In the genomic region with DNA sequence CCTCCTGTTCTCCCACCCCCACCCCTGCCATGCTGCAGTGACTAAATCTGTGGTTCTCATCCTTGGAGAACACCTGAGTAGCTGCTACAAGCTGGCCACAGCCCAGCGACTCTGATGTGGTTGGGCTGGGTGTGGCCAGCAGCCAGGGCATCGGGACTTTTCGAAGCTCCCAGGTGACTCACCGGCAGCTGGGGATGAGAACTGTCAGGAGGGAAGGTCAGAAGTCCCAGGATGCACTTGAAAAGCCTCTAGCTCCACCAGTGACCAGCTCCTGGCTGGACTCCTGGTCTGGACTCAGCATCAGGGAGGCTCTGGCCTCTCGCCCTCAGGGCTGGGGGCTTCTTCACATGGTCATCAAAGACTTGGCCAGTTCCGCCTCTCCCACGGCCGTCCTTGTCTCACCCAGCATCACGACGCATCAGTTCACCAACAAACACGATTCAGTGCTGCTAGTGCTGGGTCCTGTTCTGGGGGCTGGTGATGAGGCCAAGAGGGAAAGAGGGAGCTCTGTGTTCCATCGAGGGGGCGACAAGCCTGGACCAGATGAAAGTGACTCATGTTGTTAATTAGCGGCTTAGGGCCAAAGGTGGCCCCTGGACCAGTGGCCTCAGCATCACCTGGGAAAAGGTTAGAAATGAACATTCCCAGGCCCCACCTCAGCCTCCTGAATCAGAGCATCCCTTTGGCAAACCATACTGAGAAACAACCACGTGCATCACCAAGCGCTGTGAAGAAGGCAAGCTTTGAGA, we compare ENCODE assay signal across 10 cellular contexts. TPM values are rescaled to one million over a fixed set of nuclear protein-coding genes. Genes with fewer than 3 reads are reported as not detected.
DNase-seq lines count a peak whose midpoint lies in the region; ATAC-seq, FAIRE-seq and TF ChIP-seq lines count a peak whose summit lies in the region.
"Had no signal": no experiment of that assay in that cellular context is flagged by ENCODE, and none has a peak within 500 bp of the region (broad histone marks: within the 10 kb centered on the region; RNA-seq: fewer than 3 reads in every experiment).

No MANE protein-coding gene starts in this region.

- TF ChIP-seq CTCF in HCT116 (IDR thresholded peaks at IDR 0.05 in 2 of 3, conservative IDR thresholded peaks at IDR 0.05 in 1 of 3; ENCODE audit: borderline replicate concordance in 1 of 3, insufficient read depth in 1 of 3, low read depth in 2 of 3, low read length in 2 of 3) (no peak), kidney (IDR thresholded peaks at IDR 0.05; ENCODE audit: borderline replicate concordance, extremely low read depth, insufficient read depth) (no peak)

- CTCF ChIA-PET in HCT116 (lab: Charles Lee): interaction anchor here (0.6 to 2.0 kb wide), 12 partner anchors 9 to 123 kb away, joined by 3 to 7 read pairs (median 4); a partner anchor contains a TSS

- ATAC-seq in HCT116 (peak; percentile 48), SK-N-SH treated with all-trans-retinoic acid at 6 μM for 48 hours (no peak), HG02588 (IDR thresholded peaks at IDR 0.05; ENCODE audit: unreplicated experiment) (no peak)
- peak; percentile 28 for ATAC-seq in activated T-helper 17 cell treated with anti-CD3 and anti-CD28 coated beads, Interleukin-2, amount 50 U/mL, for 72 hours (replicated peaks)

- no peak overlapping the region for H2AFZ ChIP-seq in HCT116 (ENCODE audit: low read depth, low read length, poor library complexity, severe bottlenecking)
- H2AFZ ChIP-seq: parathyroid adenoma had no signal

- no peaks in the 10 kb centered on the region for H3K9me3 Mint-ChIP-seq in activated T-helper 17 cell treated with anti-CD3 and anti-CD28 coated beads, Interleukin-2, amount 50 U/mL, for 72 hours

- RAD21 ChIA-PET in HCT116 (lab: Charles Lee; ENCODE audit: low non-redundant PET in 1 of 2, low total read pairs in 2 of 2, uncharacterized antibody in 2 of 2, unreplicated experiment in 2 of 2): interaction anchor here (0.5 to 1.4 kb wide), 5 partner anchors 14 to 219 kb away, joined by 3 to 6 read pairs (median 3); a partner anchor contains a TSS

- no peaks in the 10 kb centered on the region for H3K36me3 ChIP-seq in HCT116 (ENCODE audit: control insufficient read depth in 1 of 2, insufficient read depth in 2 of 2, low read length in 2 of 2)
- no peaks in the 10 kb centered on the region for H3K36me3 ChIP-seq in kidney (ENCODE audit: control insufficient read depth in 1 of 2, insufficient read depth in 2 of 2, low read length in 2 of 2)

- no peaks in the 10 kb centered on the region for H3K9me3 ChIP-seq in HCT116 (ENCODE audit: control insufficient read depth in 1 of 2, insufficient read depth in 1 of 2, low read depth in 1 of 2, low read length in 2 of 2)
- H3K9me3 ChIP-seq in kidney (ENCODE audit: control insufficient read depth in 1 of 2, low read length in 2 of 2): no peaks in the 10 kb centered on the region

- intact Hi-C loops in HCT116 (cut with micrococcal nuclease): no loop called here
- intact Hi-C loops in kidney (cut with DNase I): no loop called here

- BruUV-seq in HCT116 (replicated peaks; lab: Mats Ljungman, UMichigan): no TSS peak

- H3K4me3 ChIP-seq in HCT116 (replicated peaks in 1 of 2; ENCODE audit: low read depth in 1 of 2, low read length in 2 of 2): peak overlapping the region; percentile 13 to 44
- H3K4me3 ChIP-seq in kidney (ENCODE audit: low read length in 2 of 2): no peak overlapping the region

- H4K20me1 ChIP-seq in HCT116 (ENCODE audit: insufficient read depth): no peaks in the 10 kb centered on the region

- no peaks in the 10 kb centered on the region for H3K9me2 ChIP-seq in HCT116 (ENCODE audit: insufficient read depth)

- peaks cover 43% of the 10 kb centered on the region for H3K36me3 Mint-ChIP-seq in activated T-helper 17 cell treated with anti-CD3 and anti-CD28 coated beads, Interleukin-2, amount 50 U/mL, for 72 hours (ENCODE audit: low read depth)

- H3K27me3 ChIP-seq in HCT116 (ENCODE audit: insufficient read depth, low read length): no peaks in the 10 kb centered on the region

- H3K4me1 ChIP-seq in HCT116 (ENCODE audit: control insufficient read depth in 1 of 2, insufficient read depth in 2 of 2, low read length in 2 of 2) (peaks cover 59 to 85% of the 10 kb centered on the region in 2 experiments), kidney (ENCODE audit: control insufficient read depth in 1 of 2, insufficient read depth in 1 of 2, low read depth in 1 of 2, low read length in 2 of 2) (peaks cover 25 to 30% of the 10 kb centered on the region in 2 donors)
- H3K4me1 ChIP-seq: parathyroid adenoma had no signal

- POLR2A ChIA-PET in HCT116 (lab: Charles Lee): interaction anchor here (0.6 to 1.8 kb wide), 9 partner anchors 10 to 202 kb away, joined by 3 to 24 read pairs (median 5); a partner anchor contains a TSS

- TF ChIP-seq POLR2A in HCT116 (IDR thresholded peaks at IDR 0.05; ENCODE audit: borderline replicate concordance, extremely low read depth, insufficient read depth, insufficient read length): no peak

- DNase-seq in A172 (ENCODE audit: low spot score) (peak; percentile 97), HCT116 (ENCODE audit: low read depth, low spot score) (peak; percentile 97), kidney (peak; percentile 92), AG08395 (ENCODE audit: low spot score) (no peak)
- no peak for DNase-seq in activated T-cell treated with anti-CD3 and anti-CD28 coated beads, Interleukin-2, amount 50 U/mL, for 1 hour
- DNase-seq: NCI-H82 had no signal

- no peaks in the 10 kb centered on the region for H3K79me2 ChIP-seq in HCT116 (ENCODE audit: insufficient read depth, low read length)
- H3K79me2 ChIP-seq: parathyroid adenoma had no signal

- H3K27ac ChIP-seq in HCT116 (ENCODE audit: low read depth, low read length): peak overlapping the region; percentile 67
- H3K27ac ChIP-seq in kidney (ENCODE audit: low read depth in 2 of 2, low read length in 2 of 2): no peak overlapping the region
- H3K27ac ChIP-seq: parathyroid adenoma had no signal

- H3K9ac ChIP-seq in HCT116 (ENCODE audit: low read length) (peak overlapping the region; percentile 58), kidney (ENCODE audit: low read length in 2 of 2) (no peak overlapping the region)
- H3K9ac ChIP-seq: parathyroid adenoma had no signal

- H3K27ac Mint-ChIP-seq in activated T-helper 17 cell treated with anti-CD3 and anti-CD28 coated beads, Interleukin-2, amount 50 U/mL, for 72 hours: no peak overlapping the region

- H3K27me3 Mint-ChIP-seq in activated T-helper 17 cell treated with anti-CD3 and anti-CD28 coated beads, Interleukin-2, amount 50 U/mL, for 72 hours: no peaks in the 10 kb centered on the region

- peak overlapping the region; percentile 82 for H3K4me2 ChIP-seq in HCT116 (ENCODE audit: low read length)

- no peak for FAIRE-seq in kidney (lab: Jason Lieb, UNC)

- H3K4me1 Mint-ChIP-seq in activated T-helper 17 cell treated with anti-CD3 and anti-CD28 coated beads, Interleukin-2, amount 50 U/mL, for 72 hours: peaks cover 13% of the 10 kb centered on the region

- no peak overlapping the region for H3K4me3 Mint-ChIP-seq in activated T-helper 17 cell treated with anti-CD3 and anti-CD28 coated beads, Interleukin-2, amount 50 U/mL, for 72 hours

- no peak for TF ChIP-seq RAD21 in HCT116 (IDR thresholded peaks at IDR 0.05; ENCODE audit: low read depth)

TF ChIP-seq in HCT116, 20 proteins besides CTCF, POLR2A, EP300 and RAD21 (continues in another document):
- TF ChIP-seq, protein P1, sequence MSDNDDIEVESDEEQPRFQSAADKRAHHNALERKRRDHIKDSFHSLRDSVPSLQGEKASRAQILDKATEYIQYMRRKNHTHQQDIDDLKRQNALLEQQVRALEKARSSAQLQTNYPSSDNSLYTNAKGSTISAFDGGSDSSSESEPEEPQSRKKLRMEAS (IDR thresholded peaks at IDR 0.05): no peak

TF ChIP-seq in SK-N-SH treated with all-trans-retinoic acid at 6 μM for 48 hours, 23 proteins besides CTCF, POLR2A, EP300 and RAD21 (continues in another document):
- TF ChIP-seq RARB (CRISPR knock-in tag; IDR thresholded peaks at IDR 0.05): no peak

RNA-seq across cellular contexts. Expression of a gene that starts 3.9 kb away (rescaled TPM):
- not detected in 2 replicates for total RNA-seq in A172 (2014; rRNA removed; shearing (Covaris generic))
- total RNA-seq in HCT116 (2021; ENCODE audit: unreplicated experiment) (not detected), kidney (not detected)
- not detected in 2 replicates for polyA plus RNA-seq in HCT116 (2012)
- total RNA-seq in activated T-helper 17 cell treated with anti-CD3 and anti-CD28 coated beads, Interleukin-2, amount 50 U/mL, for 72 hours: under 1 TPM; 0.67 to 0.82 TPM
- not detected for polyA plus RNA-seq in kidney (ENCODE audit: insufficient read depth, low read depth, low replicate concordance)

RNA-seq across cellular contexts. Expression of a gene that starts 11.7 kb away (rescaled TPM):
- 0.02 and 0.05 TPM in 2 replicates for total RNA-seq in A172 (2014; rRNA removed; shearing (Covaris generic))
- total RNA-seq in HCT116 (2021; ENCODE audit: unreplicated experiment) (7.8 TPM), kidney (35.9 TPM)
- 4.7 and 6.0 TPM in 2 replicates for polyA plus RNA-seq in HCT116 (2012)
- 100 to 1,000 TPM; 126 to 250 TPM for total RNA-seq in activated T-helper 17 cell treated with anti-CD3 and anti-CD28 coated beads, Interleukin-2, amount 50 U/mL, for 72 hours
- 1.0 TPM for polyA plus RNA-seq in kidney (ENCODE audit: insufficient read depth, low read depth, low replicate concordance)

RNA-seq across cellular contexts. Expression of a gene that starts 13.7 kb away (rescaled TPM):
- total RNA-seq in A172 (2014; rRNA removed; shearing (Covaris generic)): 15.9 and 34.5 TPM in 2 replicates
- total RNA-seq in HCT116 (2021; ENCODE audit: unreplicated experiment) (142 TPM), kidney (115 TPM)
- polyA plus RNA-seq in HCT116 (2012): 93.2 and 96.7 TPM in 2 replicates
- 100 to 1,000 TPM; 165 to 351 TPM for total RNA-seq in activated T-helper 17 cell treated with anti-CD3 and anti-CD28 coated beads, Interleukin-2, amount 50 U/mL, for 72 hours
- polyA plus RNA-seq in kidney (ENCODE audit: insufficient read depth, low read depth, low replicate concordance): 15.0 TPM

RNA-seq across cellular contexts. Expression of a gene that starts 26.1 kb away (rescaled TPM):
- 60.3 and 70.8 TPM in 2 replicates for total RNA-seq in A172 (2014; rRNA removed; shearing (Covaris generic))
- total RNA-seq in HCT116 (2021; ENCODE audit: unreplicated experiment) (148 TPM), kidney (165 TPM)
- 159 and 197 TPM in 2 replicates for polyA plus RNA-seq in HCT116 (2012)
- total RNA-seq in activated T-helper 17 cell treated with anti-CD3 and anti-CD28 coated beads, Interleukin-2, amount 50 U/mL, for 72 hours: 100 to 1,000 TPM in 1 of 2 donors, 10 to 100 TPM in 1; 90.4 to 118 TPM
- 149 TPM for polyA plus RNA-seq in kidney (ENCODE audit: insufficient read depth, low read depth, low replicate concordance)

RNA-seq across cellular contexts. Expression of a gene that starts 44.6 kb away (rescaled TPM):
- 152 and 239 TPM in 2 replicates for total RNA-seq in A172 (2014; rRNA removed; shearing (Covaris generic))
- total RNA-seq in HCT116 (2021; ENCODE audit: unreplicated experiment) (315 TPM), kidney (12.7 TPM)
- 372 and 415 TPM in 2 replicates for polyA plus RNA-seq in HCT116 (2012)
- 100 to 1,000 TPM; 149 to 181 TPM for total RNA-seq in activated T-helper 17 cell treated with anti-CD3 and anti-CD28 coated beads, Interleukin-2, amount 50 U/mL, for 72 hours
- 9.3 TPM for polyA plus RNA-seq in kidney (ENCODE audit: insufficient read depth, low read depth, low replicate concordance)

Comparison
In these comparisons a context has a peak if more than half of its experiments do, and no peak if none do; other contexts are left out.
1. DNase-seq: peak in A172 (single experiment), HCT116 (single experiment) and kidney (single experiment); none in AG08395 (single experiment) and activated T-cell treated with anti-CD3 and anti-CD28 coated beads, Interleukin-2, amount 50 U/mL, for 1 hour (single experiment).
2. ATAC-seq: peak in HCT116 (single experiment) and activated T-helper 17 cell treated with anti-CD3 and anti-CD28 coated beads, Interleukin-2, amount 50 U/mL, for 72 hours (single experiment); none in SK-N-SH treated with all-trans-retinoic acid at 6 μM for 48 hours (single experiment) and HG02588 (single experiment).
3. H3K4me3 ChIP-seq: peak in HCT116 (2 of 2); none in kidney (0 of 2).